In the genomic region with DNA sequence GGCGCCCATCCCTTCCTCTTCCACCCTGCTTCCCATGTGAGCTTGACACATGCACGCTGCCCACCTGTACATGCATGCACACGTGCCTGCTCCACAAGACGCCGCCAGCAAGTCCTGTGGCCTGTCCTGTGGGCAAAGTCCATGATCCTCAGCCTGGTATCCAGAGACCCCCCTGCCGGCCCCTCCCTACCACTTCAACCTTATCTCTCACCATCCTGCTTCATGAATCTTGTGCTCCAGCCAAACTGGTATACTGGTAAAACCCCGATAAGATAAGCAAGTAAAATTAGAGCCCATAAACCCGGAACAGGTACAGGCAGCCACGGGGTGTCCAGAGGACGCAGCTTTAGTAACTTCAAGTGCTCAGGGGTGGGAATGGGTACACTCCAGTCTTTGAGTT, we compare ENCODE assay signal across 22 cellular contexts.
"Had no signal": no experiment of that assay in that cellular context is flagged by ENCODE, and none has a peak within 500 bp of the region (broad histone marks: within the 10 kb centered on the region; RNA-seq: fewer than 3 reads in every experiment).

No MANE protein-coding gene starts in this region.

- FAIRE-seq: HTR-8/SVneo had no signal

- DNase-seq: KBM-7; MV-4-11; NCI-H1048; NCI-H1105; NCI-H1417; NCI-H1436 treated with DMSO at 0.1 percent for 48 hours; NCI-H1694; NCI-H187 treated with DMSO at 0.1 percent for 48 hours; NCI-H2029 treated with DMSO at 0.1 percent for 48 hours; NCI-H2171 treated with DMSO at 0.1 percent for 48 hours; NCI-H345; NCI-H446 treated with DMSO at 0.1 percent for 48 hours; NCI-H510A treated with DMSO at 0.1 percent for 48 hours; NCI-H526; NCI-H774; NK-92 treated with Interleukin-12 subunit alpha and Interleukin-12 subunit beta, amount 100 ng/mL, for 24 hours; PC-9; SHP77 treated with DMSO at 0.1 percent for 48 hours; SJCRH30 had no signal

- H3K27me3 ChIP-seq: Peyer's patch, SJCRH30 had no signal

- H3K27ac ChIP-seq: HL-60, PC-9, Peyer's patch, SJCRH30 had no signal

- H3K36me3 ChIP-seq: Peyer's patch, SJCRH30 had no signal

- H3K9me3 ChIP-seq: Peyer's patch, SJCRH30 had no signal

- H3K4me1 ChIP-seq: Peyer's patch, SJCRH30 had no signal

- H3K4me3 ChIP-seq: PC-9, Peyer's patch, SJCRH30 had no signal
